ENCODE assay signal across 8 cellular contexts in the genomic region with DNA sequence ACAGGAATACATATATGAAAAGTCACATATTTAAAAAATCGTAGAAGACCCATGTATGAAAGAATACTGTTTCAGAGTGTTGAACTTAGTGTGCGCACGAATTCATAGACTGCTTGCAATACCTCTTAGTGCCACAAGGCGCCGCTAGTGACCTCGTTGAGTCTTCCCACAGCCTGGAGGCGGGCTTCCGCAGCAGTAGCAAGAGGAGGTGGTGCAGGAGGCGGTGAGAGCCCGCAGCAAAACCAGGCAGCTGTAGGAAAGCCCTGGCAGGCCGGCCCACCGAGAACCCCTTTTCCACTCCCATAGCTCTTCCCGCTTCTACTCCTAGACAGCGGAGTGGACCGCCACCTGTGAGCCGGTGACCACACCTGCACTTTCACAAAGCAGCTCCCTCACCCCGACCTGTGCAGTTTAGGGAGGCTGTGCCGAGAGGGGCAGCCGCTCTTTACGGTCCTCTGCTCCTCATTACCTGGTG. TPM values are rescaled to one million over a fixed set of nuclear protein-coding genes. Genes with fewer than 3 reads are reported as not detected.
DNase-seq lines count a peak whose midpoint lies in the region; ATAC-seq, FAIRE-seq and TF ChIP-seq lines count a peak whose summit lies in the region.

No MANE protein-coding gene starts in this region.

- no peak overlapping the region for H3K9ac ChIP-seq in muscle layer of colon (ENCODE audit: low read length)

- H3K27me3 ChIP-seq in muscle layer of colon (ENCODE audit: control insufficient read depth in 1 of 2, insufficient read depth in 2 of 2, low read length in 2 of 2), result no peaks in the 10 kb centered on the region

- H3K9me3 ChIP-seq in muscle layer of colon (ENCODE audit: low read length), result no peaks in the 10 kb centered on the region

- H3K27me3 Mint-ChIP-seq in activated CD8-positive, alpha-beta T cell treated with anti-CD3 and anti-CD28 coated beads for 36 hours, result peaks cover 10% of the 10 kb centered on the region

- H3K4me3 Mint-ChIP-seq in activated CD8-positive, alpha-beta T cell treated with anti-CD3 and anti-CD28 coated beads for 36 hours, result peak overlapping the region; percentile 41

- POLR2A ChIA-PET in activated CD8-positive, alpha-beta T cell treated with anti-CD3 and anti-CD28 coated beads for 36 hours (lab: Charles Lee), result no interaction called here

- TF ChIP-seq CTCF in AG10803 (conservative IDR thresholded peaks at IDR 0.05; ENCODE audit: low read length), result peak; percentile 97
- peak; percentile 87 for TF ChIP-seq CTCF in activated CD8-positive, alpha-beta T cell treated with anti-CD3 and anti-CD28 coated beads for 36 hours (IDR thresholded peaks at IDR 0.05)

- H3K4me1 Mint-ChIP-seq in activated CD8-positive, alpha-beta T cell treated with anti-CD3 and anti-CD28 coated beads for 36 hours (ENCODE audit: low read depth), result no peaks in the 10 kb centered on the region

- H3K4me1 ChIP-seq in muscle layer of colon (ENCODE audit: insufficient read depth, low read length), result peaks cover 57% of the 10 kb centered on the region

- CTCF ChIA-PET in activated CD8-positive, alpha-beta T cell treated with anti-CD3 and anti-CD28 coated beads for 36 hours (lab: Charles Lee), result interaction anchor here (0.7 to 2.5 kb wide), 17 partner anchors 9 to 629 kb away, joined by 3 to 15 read pairs (median 4); no protein-coding TSS in a partner anchor

- FAIRE-seq in endometrium (lab: Jason Lieb, UNC), result peak; percentile 45

- no peaks in the 10 kb centered on the region for H3K36me3 Mint-ChIP-seq in activated CD8-positive, alpha-beta T cell treated with anti-CD3 and anti-CD28 coated beads for 36 hours (ENCODE audit: low read depth)

- ATAC-seq in GM18867 (IDR thresholded peaks at IDR 0.05; ENCODE audit: unreplicated experiment) (peak; percentile 92), HG03103 (IDR thresholded peaks at IDR 0.05; ENCODE audit: low read depth, unreplicated experiment) (peak; percentile 91)
- peak; percentile 99 for ATAC-seq in activated CD8-positive, alpha-beta T cell treated with anti-CD3 and anti-CD28 coated beads for 36 hours

- DNase-seq in AG10803 (ENCODE audit: low read depth), result peak; percentile 82
- peak; percentile 81 for DNase-seq in NCI-H69 (lab: John Stamatoyannopoulos, UW)
- peak; percentile 84 for DNase-seq in activated CD8-positive, alpha-beta T cell treated with anti-CD3 and anti-CD28 coated beads for 36 hours
- DNase-seq in stimulated activated CD8-positive, alpha-beta memory T cell treated with anti-CD3 and anti-CD28 coated beads, Interleukin-4, amount 100 ng/mL, for 4 hours (ENCODE audit: low read depth in 2 of 2, low spot score in 1 of 2), result peak; percentile 32 to 37

- no peaks in the 10 kb centered on the region for H3K9me3 Mint-ChIP-seq in activated CD8-positive, alpha-beta T cell treated with anti-CD3 and anti-CD28 coated beads for 36 hours

- H3K36me3 ChIP-seq in muscle layer of colon (ENCODE audit: insufficient read depth, low read length), result no peaks in the 10 kb centered on the region

- H3K27ac ChIP-seq in muscle layer of colon (ENCODE audit: low read depth, low read length), result peak overlapping the region; percentile 49

- H3K4me3 ChIP-seq in AG10803 (ENCODE audit: low read length) (peak overlapping the region; percentile 33; the same call in 1 of the 2 replicates), muscle layer of colon (ENCODE audit: low read depth in 1 of 2, low read length in 2 of 2) (peak overlapping the region in 1 of 2 donors; percentile 46)

- intact Hi-C loops in activated CD8-positive, alpha-beta T cell treated with anti-CD3 and anti-CD28 coated beads for 36 hours (cut with micrococcal nuclease), result loop anchor here (5.0 kb wide), 1 partner anchor 392 kb away; no protein-coding TSS in a partner anchor

- H3K27ac Mint-ChIP-seq in activated CD8-positive, alpha-beta T cell treated with anti-CD3 and anti-CD28 coated beads for 36 hours, result no peak overlapping the region

RNA-seq across cellular contexts. Expression of gene MTARC1, which starts 23.5 kb away (rescaled TPM):
- not detected for total RNA-seq in activated CD8-positive, alpha-beta T cell treated with anti-CD3 and anti-CD28 coated beads for 36 hours
